Comparison of ENCODE assay signal across 11 cellular contexts in the genomic region with DNA sequence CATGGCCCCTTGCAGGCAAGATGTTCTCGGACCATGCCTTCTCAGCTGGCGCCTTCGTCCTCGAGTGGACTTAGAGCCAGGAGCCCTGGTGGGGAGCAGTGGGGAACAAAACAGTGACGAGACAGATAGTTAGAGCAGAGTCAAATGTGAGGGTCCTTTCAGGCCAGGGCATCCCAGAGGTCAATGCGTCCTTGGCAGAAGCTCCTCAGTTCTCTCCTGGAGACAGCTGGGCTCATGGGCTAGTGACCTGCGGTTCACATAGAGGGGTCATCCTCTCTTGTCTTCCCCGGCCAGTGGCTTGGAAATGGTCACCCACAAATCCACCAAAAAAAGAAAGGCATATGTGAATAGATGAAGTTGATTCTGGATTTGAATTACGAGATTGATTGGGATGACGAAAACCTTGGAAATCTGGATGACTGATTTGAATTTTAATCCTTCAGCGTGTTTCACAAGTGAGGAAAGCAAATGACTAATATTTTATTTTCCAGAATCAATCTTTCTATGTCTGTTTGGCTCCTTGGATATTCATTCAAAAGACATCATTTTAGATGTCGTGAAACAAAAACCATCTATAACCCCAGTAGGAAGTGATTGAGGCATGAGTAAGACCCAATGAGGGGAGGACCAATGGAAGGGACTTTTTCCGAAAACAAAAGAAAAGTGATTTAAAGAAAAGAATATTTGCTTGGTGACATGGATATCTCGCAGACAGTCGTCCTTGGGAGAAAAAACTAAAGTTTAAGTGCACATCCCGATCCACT.
A peak's percentile ranks its signal among the peaks of the same experiment; 100 is the strongest.
DNase-seq lines count a peak whose midpoint lies in the region; ATAC-seq and TF ChIP-seq lines count a peak whose summit lies in the region.
"Had no signal": no experiment of that assay in that cellular context is flagged by ENCODE, and none has a peak within 500 bp of the region (broad histone marks: within the 10 kb centered on the region; RNA-seq: fewer than 3 reads in every experiment).

No MANE protein-coding gene starts in this region.

- H3K27me3 ChIP-seq in foreskin keratinocyte (no peaks in the 10 kb centered on the region), subcutaneous abdominal adipose tissue (ENCODE audit: control insufficient read depth in 5 of 5, insufficient read depth in 4 of 5, low read length in 5 of 5) (peaks cover 0 to 8% (median 0%) of the 10 kb centered on the region in 5 donors)

- no peaks in the 10 kb centered on the region for H3K9me3 ChIP-seq in subcutaneous abdominal adipose tissue (ENCODE audit: control insufficient read depth in 5 of 5, low read length in 5 of 5)

- H3K4me1 ChIP-seq in foreskin keratinocyte, result peaks cover 15% of the 10 kb centered on the region
- peaks cover 7 to 51% (median 24%) of the 10 kb centered on the region in 5 donors for H3K4me1 ChIP-seq in subcutaneous abdominal adipose tissue (ENCODE audit: control insufficient read depth in 5 of 5, insufficient read depth in 5 of 5, low read length in 5 of 5)

- ATAC-seq in foreskin keratinocyte, result peak; percentile 75

- H3K36me3 ChIP-seq in subcutaneous abdominal adipose tissue (ENCODE audit: control insufficient read depth in 5 of 5, insufficient read depth in 5 of 5, low read length in 5 of 5), result no peaks in the 10 kb centered on the region

- H3K9ac ChIP-seq in subcutaneous abdominal adipose tissue (ENCODE audit: low read length in 5 of 5), result peak overlapping the region in 1 of 5 donors; percentile 32

- H3K4me3 ChIP-seq in WI38 (ENCODE audit: low read depth, low read length) (peak overlapping the region; percentile 30; the same call in 1 of the 2 replicates), subcutaneous abdominal adipose tissue (ENCODE audit: low read depth in 1 of 5, low read length in 5 of 5) (no peak overlapping the region)

- TF ChIP-seq CTCF in WI38 (IDR thresholded peaks at IDR 0.05; ENCODE audit: low read depth, low read length), result no peak
- no peak for TF ChIP-seq CTCF in foreskin keratinocyte (conservative IDR thresholded peaks at IDR 0.05)

- peak overlapping the region; percentile 97 for H3K27ac ChIP-seq in foreskin keratinocyte
- H3K27ac ChIP-seq in subcutaneous abdominal adipose tissue (ENCODE audit: low read depth, low read length), result peak overlapping the region; percentile 54

- DNase-seq in HPDE6-E6E7 (ENCODE audit: extremely low spot score) (peak; percentile 35), foreskin keratinocyte (peak in 1 of 2 donors; percentile 68), KG1 (lab: John Stamatoyannopoulos, UW) (no peak), head of caudate nucleus (no peak), NCI-H1930 (lab: John Stamatoyannopoulos, UW) (no peak)
- DNase-seq: activated CD4-positive, CD25-positive, alpha-beta regulatory T cell; activated T-cell treated with anti-CD3 and anti-CD28 coated beads, Interleukin-2, amount 50 U/mL, for 24 hours; amygdala; NCI-H2081 treated with DMSO at 0.1 percent for 48 hours had no signal

- intact Hi-C loops in head of caudate nucleus (cut with DNase I), result no loop called here
